Comparison of ENCODE assay signal across 8 cellular contexts in the genomic region with DNA sequence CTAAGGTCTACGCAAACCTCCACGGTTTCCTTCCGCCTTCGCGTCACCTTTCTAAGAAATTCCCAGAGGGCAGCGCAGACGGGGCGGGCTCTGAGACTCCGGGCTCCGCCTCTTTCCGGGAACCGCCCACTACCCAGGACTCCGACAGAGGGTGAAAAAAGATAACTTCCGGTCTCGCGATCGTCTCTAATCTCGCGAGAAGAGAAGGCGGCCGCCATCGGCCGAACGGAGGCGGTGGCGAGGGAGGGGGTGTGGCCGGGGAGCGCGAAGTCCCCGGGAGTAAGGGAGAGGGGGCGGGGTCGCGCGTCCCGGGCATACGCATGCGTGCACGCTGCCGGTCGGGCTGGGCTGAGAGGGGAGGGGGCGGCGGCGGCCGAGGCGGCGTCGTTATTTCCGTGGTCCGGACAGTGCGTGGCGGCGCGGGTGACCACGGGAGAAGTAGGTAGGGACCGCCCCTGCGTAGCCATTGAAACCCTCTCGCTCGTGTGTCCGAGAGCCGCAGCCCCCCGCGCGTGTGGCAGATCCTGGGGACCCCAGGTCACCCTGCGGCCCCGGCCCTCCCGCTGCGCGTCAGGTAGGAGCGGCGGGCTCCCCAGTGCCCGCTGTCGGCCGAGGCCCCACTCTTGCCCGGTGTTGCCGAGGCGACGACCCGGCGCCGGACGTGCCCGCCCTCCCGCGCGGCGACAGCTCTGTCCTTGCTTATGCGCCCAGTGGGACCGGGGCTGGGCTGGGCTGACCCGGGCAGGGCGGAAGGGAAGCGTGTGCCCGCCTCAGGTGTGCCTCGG. TPM values are rescaled to one million over a fixed set of nuclear protein-coding genes. Genes with fewer than 3 reads are reported as not detected.
DNase-seq lines count a peak whose midpoint lies in the region; ATAC-seq and TF ChIP-seq lines count a peak whose summit lies in the region.

Gene NAA35, plus strand, starts transcription at position 315 of the 785 bp plus-strand sequence. CDS start 1,014 bp downstream, outside the sequence.

- H3K27ac ChIP-seq in PC-3 (ENCODE audit: low read length), result peak within 1 kb of the TSS; percentile 55

- no peak for TF ChIP-seq CTCF in PC-3 (conservative IDR thresholded peaks at IDR 0.05; ENCODE audit: low read depth, low read length)
- no peak for TF ChIP-seq CTCF in epithelial cell of esophagus (IDR thresholded peaks at IDR 0.05; ENCODE audit: insufficient read depth, low read depth, low read length, missing control alignments)
- TF ChIP-seq CTCF in mucosa of descending colon (IDR thresholded peaks at IDR 0.05), result peak; percentile 9

- peaks cover 16% of the 10 kb centered on the region for H3K36me3 ChIP-seq in PC-3 (ENCODE audit: low read depth, low read length)
- no peaks in the 10 kb centered on the region for H3K36me3 ChIP-seq in mucosa of descending colon (ENCODE audit: low read depth)

- POLR2A ChIA-PET in PC-3 (lab: Charles Lee; ENCODE audit: unreplicated experiment), result no interaction called here

- peak within 1 kb of the TSS; percentile 89 for H2AFZ ChIP-seq in PC-3 (ENCODE audit: low read length)

- TF ChIP-seq EP300 in Ishikawa (IDR thresholded peaks at IDR 0.05; ENCODE audit: borderline replicate concordance), result no peak

- no peaks in the 10 kb centered on the region for H4K20me1 ChIP-seq in PC-3 (ENCODE audit: low read length)

- H3K9me3 ChIP-seq in PC-3 (ENCODE audit: low read length), result no peaks in the 10 kb centered on the region
- H3K9me3 ChIP-seq in mucosa of descending colon, result no peaks in the 10 kb centered on the region

- intact Hi-C loops in PC-3 (cut with micrococcal nuclease) (loop anchor here (5.0 kb wide), 2 partner anchors 134 to 411 kb away; partner anchors contain the start of gene TUT7), mucosa of descending colon (cut with DNase I, micrococcal nuclease) (no loop called here)

- peaks cover 21% of the 10 kb centered on the region for H3K4me1 ChIP-seq in PC-3 (ENCODE audit: insufficient read depth, low read length)
- peaks cover 16% of the 10 kb centered on the region for H3K4me1 ChIP-seq in mucosa of descending colon (ENCODE audit: low read depth)

- CTCF ChIA-PET in PC-3 (lab: Charles Lee), result interaction anchor here (0.5 kb wide), 1 partner anchor 128 kb away, joined by 3 read pairs; no protein-coding TSS in a partner anchor

- H3K4me3 ChIP-seq in PC-3 (ENCODE audit: low read length) (peak within 1 kb of the TSS; percentile 96), epithelial cell of esophagus (ENCODE audit: low read length) (peak within 1 kb of the TSS; percentile 81), mucosa of descending colon (peak within 1 kb of the TSS; percentile 98)

- no peaks in the 10 kb centered on the region for H3K9me2 ChIP-seq in PC-3 (replicated peaks; ENCODE audit: low read length)

- peak; percentile 88 for ATAC-seq in GM21576 (IDR thresholded peaks at IDR 0.05; ENCODE audit: unreplicated experiment)
- peak; percentile 85 for ATAC-seq in PC-3
- peak; percentile 94 for ATAC-seq in mucosa of descending colon

- H3K4me2 ChIP-seq in PC-3 (ENCODE audit: low read length), result peak within 1 kb of the TSS; percentile 87

- peaks cover 50% of the 10 kb centered on the region for H3K79me2 ChIP-seq in PC-3 (ENCODE audit: low read length)

- no TSS peak for BruUV-seq in PC-3 (replicated peaks; lab: Mats Ljungman, UMichigan)

- H3K9ac ChIP-seq in PC-3 (ENCODE audit: low read length), result peak within 1 kb of the TSS; percentile 96

- TF ChIP-seq RAD21 in Ishikawa (IDR thresholded peaks at IDR 0.05; ENCODE audit: low read depth), result no peak

- H3F3A ChIP-seq in PC-3 (ENCODE audit: low read length, unreplicated experiment), result no peaks in the 10 kb centered on the region

- H3K27me3 ChIP-seq in PC-3 (ENCODE audit: low read length), result no peaks in the 10 kb centered on the region

- DNase-seq in DMS 273 treated with DMSO at 0.1 percent for 48 hours (lab: John Stamatoyannopoulos, UW) (peak; percentile 94), PC-3 (peak; percentile 97), activated T-cell treated with anti-CD3 and anti-CD28 coated beads for 48 hours (ENCODE audit: low read depth) (peak; percentile 99), epithelial cell of esophagus (ENCODE audit: low read depth) (peak; percentile 98), mucosa of descending colon (peak; percentile 98 to 99 (median 99))
- DNase-seq in stimulated activated CD8-positive, alpha-beta memory T cell treated with anti-CD3 and anti-CD28 coated beads, Interleukin-4, amount 100 ng/mL, for 24 hours (ENCODE audit: low read depth), result peak; percentile 98

TF ChIP-seq in Ishikawa, 13 proteins besides CTCF, POLR2A, EP300 and RAD21:
- TF ChIP-seq YY1 (IDR thresholded peaks at IDR 0.05; ENCODE audit: low read depth), result peak; percentile 85
- no peak for TF ChIP-seq USF1 (IDR thresholded peaks at IDR 0.05)
- TF ChIP-seq REST (IDR thresholded peaks at IDR 0.05; ENCODE audit: low read depth), result no peak
- TF ChIP-seq TEAD4 (IDR thresholded peaks at IDR 0.05), result no peak
- peak; percentile 72 for TF ChIP-seq TAF1 (IDR thresholded peaks at IDR 0.05; ENCODE audit: low read depth)
- no peak for TF ChIP-seq CEBPB (IDR thresholded peaks at IDR 0.05)
- TF ChIP-seq FOXM1 (IDR thresholded peaks at IDR 0.05; ENCODE audit: borderline replicate concordance, low read depth), result no peak
- TF ChIP-seq ZBTB7A (IDR thresholded peaks at IDR 0.05; ENCODE audit: low read depth), result peak; percentile 50; the same call in 1 of the 2 replicates
- peak; percentile 40; the same call in 1 of the 2 replicates for TF ChIP-seq EGR1 (IDR thresholded peaks at IDR 0.05)
- TF ChIP-seq, protein P1, sequence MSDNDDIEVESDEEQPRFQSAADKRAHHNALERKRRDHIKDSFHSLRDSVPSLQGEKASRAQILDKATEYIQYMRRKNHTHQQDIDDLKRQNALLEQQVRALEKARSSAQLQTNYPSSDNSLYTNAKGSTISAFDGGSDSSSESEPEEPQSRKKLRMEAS (IDR thresholded peaks at IDR 0.05), result peak; percentile 60; the same call in 1 of the 2 replicates
- peak; percentile 32; the same call in 1 of the 2 replicates for TF ChIP-seq TCF12 (IDR thresholded peaks at IDR 0.05; ENCODE audit: low read depth)
- TF ChIP-seq CREB1 (IDR thresholded peaks at IDR 0.05; ENCODE audit: low read depth), result 0 out of 2 replicates have a peak, but pooled peaks have one; percentile 16
- no peak for TF ChIP-seq NFIC (IDR thresholded peaks at IDR 0.05)

RNA-seq across cellular contexts. Expression of gene NAA35, which starts in this region (rescaled TPM):
- total RNA-seq in PC-3 (2014; rRNA removed), result 12.2 and 14.6 TPM in 2 replicates
- 10 to 100 TPM; 29.7 to 37.4 (median 31.0) TPM for total RNA-seq in mucosa of descending colon

Comparison
In these comparisons a context has a peak if more than half of its experiments do, and no peak if none do; other contexts are left out.
1. Peak in every context shown above with its lines: DNase-seq, ATAC-seq, H3K4me3 ChIP-seq and H3K27ac ChIP-seq.